ENCODE assay signal across 31 cellular contexts in the genomic region with DNA sequence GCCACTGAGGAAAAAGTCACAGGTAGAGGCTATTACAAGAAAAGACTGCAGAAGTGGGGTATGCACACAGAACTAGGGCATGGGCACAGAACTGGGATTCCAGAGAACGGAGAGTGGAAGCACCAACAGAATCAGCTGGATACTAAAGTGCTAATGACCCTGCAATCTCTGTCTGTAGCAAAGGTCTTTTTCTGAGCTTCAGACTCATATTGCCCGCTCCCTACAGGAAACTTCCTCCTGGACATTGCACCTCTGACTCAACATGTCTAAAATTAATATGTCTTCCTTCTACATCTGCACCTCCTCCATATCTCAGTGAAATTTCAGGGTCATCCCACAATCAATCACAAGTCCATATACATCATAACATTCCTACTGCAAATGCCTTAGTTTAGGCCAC.
"Had no signal": no experiment of that assay in that cellular context is flagged by ENCODE, and none has a peak within 500 bp of the region (broad histone marks: within the 10 kb centered on the region; RNA-seq: fewer than 3 reads in every experiment).

No MANE protein-coding gene starts in this region.

- H3K9me3 ChIP-seq: SJSA1, SK-N-SH had no signal

- H3K27ac ChIP-seq: SJSA1 had no signal

- H3K4me2 ChIP-seq: SK-N-SH had no signal

- H3K27me3 ChIP-seq: SJSA1 had no signal

- H3K27me3 Mint-ChIP-seq: activated B cell treated with CpG ODN at 0.5 μM for 24 hours; activated naive CD8-positive, alpha-beta T cell had no signal

- H3K36me3 Mint-ChIP-seq: activated CD4-positive, alpha-beta memory T cell treated with anti-CD3 and anti-CD28 coated beads for 36 hours; activated naive CD4-positive, alpha-beta T cell treated with anti-CD3 and anti-CD28 coated beads, Interleukin-2, amount 10 ng/mL, durations not matched to agents 7 days and 5 days; brain had no signal

- DNase-seq: activated B cell treated with CpG ODN at 0.5 μM for 24 hours; activated CD4-positive, alpha-beta memory T cell treated with anti-CD3 and anti-CD28 coated beads for 36 hours; activated CD4-positive, alpha-beta T cell treated with anti-CD3 and anti-CD28 coated beads for 4 hours; activated CD4-positive, alpha-beta T cell treated with anti-CD3 and anti-CD28 coated beads, Interleukin-2, amount 50 U/mL, for 1 hour; activated CD4-positive, CD25-positive, alpha-beta regulatory T cell treated with anti-CD3 and anti-CD28 coated beads, Interleukin-2, amount 50 U/mL, for 72 hours; activated CD8-positive, alpha-beta memory T cell treated with anti-CD3 and anti-CD28 coated beads, Interleukin-2, amount 50 U/mL, for 4 hours; activated naive CD4-positive, alpha-beta T cell treated with anti-CD3 and anti-CD28 coated beads, Interleukin-2, amount 10 ng/mL, durations not matched to agents 7 days and 5 days; activated naive CD8-positive, alpha-beta T cell treated with anti-CD3 and anti-CD28 coated beads, Interleukin-2, amount 50 U/mL, for 24 hours; activated T-cell treated with anti-CD3 and anti-CD28 coated beads for 4 hours; activated T-cell treated with anti-CD3 and anti-CD28 coated beads, Interleukin-2, amount 50 U/mL, for 4 hours; anterior cingulate cortex; caudate nucleus; Karpas-422; KBM-7; NCI-H1105; NCI-H1417 treated with DMSO at 0.1 percent for 48 hours; NCI-H187 treated with DMSO at 0.1 percent for 48 hours; NCI-H2081; NCI-H226; NCI-H446 treated with DMSO at 0.1 percent for 48 hours; NCI-H524; SHP77 treated with DMSO at 0.1 percent for 48 hours; SK-N-SH had no signal

- H3K4me3 Mint-ChIP-seq: activated B cell treated with CpG ODN at 0.5 μM for 24 hours; activated CD4-positive, alpha-beta memory T cell treated with anti-CD3 and anti-CD28 coated beads for 36 hours; activated naive CD4-positive, alpha-beta T cell treated with anti-CD3 and anti-CD28 coated beads, Interleukin-2, amount 10 ng/mL, durations not matched to agents 7 days and 5 days; activated naive CD8-positive, alpha-beta T cell; activated naive CD8-positive, alpha-beta T cell treated with anti-CD3 and anti-CD28 coated beads, Interleukin-2, amount 50 U/mL, for 24 hours; activated T-cell treated with anti-CD3 and anti-CD28 coated beads, Interleukin-2, amount 50 U/mL, for 4 hours; activated T-helper 1 cell treated with anti-CD3 and anti-CD28 coated beads, Interleukin-12 subunit alpha, Interleukin-12 subunit beta, Interleukin-2, Interleukin-4 antibody, amounts not matched to agents 30 ng/mL and 10 ng/mL and 1 ng/mL, durations not matched to agents 14 hours and 24 hours and 36 hours; T-helper 1 cell treated with Interleukin-12 subunit alpha and Interleukin-12 subunit beta and Interleukin-4 antibody, amounts not matched to agents 30 μg/mL and 1 μg/mL, for 36 hours; T-helper 2 cell treated with Interferon-gamma antibody and Interleukin-4, amounts not matched to agents 5 μg/mL and 100 μg/mL, for 36 hours had no signal

- ATAC-seq: activated naive CD8-positive, alpha-beta T cell treated with anti-CD3 and anti-CD28 coated beads, Interleukin-2, amount 50 U/mL, for 24 hours; activated T-cell treated with anti-CD3 and anti-CD28 coated beads, Interleukin-2, amount 50 U/mL, for 4 hours; Panc1 had no signal

- FAIRE-seq: bronchial epithelial cell had no signal

- H3K27ac Mint-ChIP-seq: activated B cell treated with CpG ODN at 0.5 μM for 24 hours; activated CD4-positive, alpha-beta memory T cell treated with anti-CD3 and anti-CD28 coated beads for 36 hours; activated naive CD4-positive, alpha-beta T cell treated with anti-CD3 and anti-CD28 coated beads, Interleukin-2, amount 10 ng/mL, durations not matched to agents 7 days and 5 days; activated naive CD8-positive, alpha-beta T cell; activated naive CD8-positive, alpha-beta T cell treated with anti-CD3 and anti-CD28 coated beads, Interleukin-2, amount 50 U/mL, for 24 hours; activated T-helper 1 cell treated with anti-CD3 and anti-CD28 coated beads, Interleukin-12 subunit alpha, Interleukin-12 subunit beta, Interleukin-2, Interleukin-4 antibody, amounts not matched to agents 30 ng/mL and 10 ng/mL and 1 ng/mL, durations not matched to agents 14 hours and 24 hours and 36 hours; T-helper 1 cell treated with Interleukin-12 subunit alpha and Interleukin-12 subunit beta and Interleukin-4 antibody, amounts not matched to agents 30 μg/mL and 1 μg/mL, for 36 hours; T-helper 2 cell treated with Interferon-gamma antibody and Interleukin-4, amounts not matched to agents 5 μg/mL and 100 μg/mL, for 36 hours had no signal

- H3K4me3 ChIP-seq: SJSA1 had no signal

- H3K9ac ChIP-seq: SK-N-SH had no signal

- H3K9me3 Mint-ChIP-seq: activated B cell treated with CpG ODN at 0.5 μM for 24 hours; activated CD4-positive, alpha-beta memory T cell treated with anti-CD3 and anti-CD28 coated beads for 36 hours; activated naive CD4-positive, alpha-beta T cell treated with anti-CD3 and anti-CD28 coated beads, Interleukin-2, amount 10 ng/mL, durations not matched to agents 7 days and 5 days; activated naive CD8-positive, alpha-beta T cell treated with anti-CD3 and anti-CD28 coated beads, Interleukin-2, amount 50 U/mL, for 24 hours; activated T-cell treated with anti-CD3 and anti-CD28 coated beads, Interleukin-2, amount 50 U/mL, for 4 hours; activated T-helper 1 cell treated with anti-CD3 and anti-CD28 coated beads, Interleukin-12 subunit alpha, Interleukin-12 subunit beta, Interleukin-2, Interleukin-4 antibody, amounts not matched to agents 30 ng/mL and 10 ng/mL and 1 ng/mL, durations not matched to agents 14 hours and 24 hours and 36 hours; T-helper 1 cell treated with Interleukin-12 subunit alpha and Interleukin-12 subunit beta and Interleukin-4 antibody, amounts not matched to agents 30 μg/mL and 1 μg/mL, for 36 hours; T-helper 2 cell treated with Interferon-gamma antibody and Interleukin-4, amounts not matched to agents 5 μg/mL and 100 μg/mL, for 36 hours had no signal
